Comparison of ENCODE assay signal across 8 cellular contexts in the genomic region with DNA sequence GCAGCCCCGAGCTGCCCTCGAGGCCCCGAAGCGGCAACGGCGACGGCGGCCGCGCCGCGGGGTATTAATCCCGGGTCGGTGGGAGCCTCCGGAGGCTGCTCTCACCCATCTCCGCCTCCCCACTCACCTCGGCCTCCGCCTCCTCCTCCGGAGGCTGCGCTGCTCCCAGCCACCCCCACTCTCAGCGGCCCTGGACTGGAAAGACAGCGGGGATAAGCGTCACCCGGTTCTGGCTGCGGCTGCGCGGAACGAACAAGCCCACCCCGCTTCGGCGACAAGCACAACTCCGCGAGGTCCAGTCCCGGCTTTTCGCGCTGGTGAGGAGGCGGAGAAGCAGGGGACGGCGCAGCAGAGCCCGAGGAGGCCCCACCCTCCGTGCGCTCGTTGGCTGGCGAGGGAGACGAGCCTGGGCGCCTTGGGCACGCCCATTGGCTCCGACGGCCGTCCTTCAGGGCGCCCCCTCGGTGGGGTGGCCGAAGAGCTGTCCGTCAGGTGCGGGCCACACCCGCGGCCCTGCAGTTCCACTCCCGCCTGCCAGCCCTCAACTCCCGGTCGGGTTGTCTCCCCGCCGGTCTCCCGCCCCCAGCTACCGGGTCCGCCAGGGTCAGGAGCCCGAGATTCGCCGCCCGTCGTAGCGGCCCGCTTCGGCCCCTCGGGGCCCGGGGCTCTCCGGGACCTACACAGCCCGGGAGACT. TPM values are rescaled to one million over a fixed set of nuclear protein-coding genes. Genes with fewer than 3 reads are reported as not detected.
A peak's percentile ranks its signal among the peaks of the same experiment; 100 is the strongest.
DNase-seq lines count a peak whose midpoint lies in the region; ATAC-seq and TF ChIP-seq lines count a peak whose summit lies in the region.

A gene (minus strand): TSS at position 327 of the 695 bp plus-strand sequence. CDS start 11,469 bp downstream, outside the sequence.

- peak; percentile 83 for ATAC-seq in CD8-positive, alpha-beta T cell
- ATAC-seq in GM19467 (IDR thresholded peaks at IDR 0.05; ENCODE audit: unreplicated experiment) = peak; percentile 84

- no peak for TF ChIP-seq CTCF in CD8-positive, alpha-beta T cell (IDR thresholded peaks at IDR 0.05)

- no peaks in the 10 kb centered on the region for H3K27me3 ChIP-seq in CD8-positive, alpha-beta T cell (ENCODE audit: insufficient read depth, low read length)
- H3K27me3 ChIP-seq in effector memory CD4-positive, alpha-beta T cell (replicated peaks; ENCODE audit: control insufficient read depth, insufficient read depth, low read length, poor library complexity, severe bottlenecking) = no peaks in the 10 kb centered on the region

- no peaks in the 10 kb centered on the region for H3K9me3 ChIP-seq in CD8-positive, alpha-beta T cell (ENCODE audit: low read length)
- no peaks in the 10 kb centered on the region for H3K9me3 ChIP-seq in effector memory CD4-positive, alpha-beta T cell (ENCODE audit: control insufficient read depth, low read length)

- H3K4me3 ChIP-seq in CD8-positive, alpha-beta T cell (ENCODE audit: low read depth, low read length) = peak within 1 kb of the TSS; percentile 64
- H3K4me3 ChIP-seq in effector memory CD4-positive, alpha-beta T cell (ENCODE audit: insufficient read depth, low read depth, low read length, poor library complexity, severe bottlenecking) = peak within 1 kb of the TSS; percentile 81

- intact Hi-C loops in CD8-positive, alpha-beta T cell (cut with DNase I, micrococcal nuclease) = loop anchor here (1.0 to 10.0 kb wide), 12 partner anchors 81 to 1809 kb away; a partner anchor contains a TSS

- H3K4me1 ChIP-seq in CD8-positive, alpha-beta T cell (ENCODE audit: insufficient read depth, low read length) = peaks cover 25% of the 10 kb centered on the region
- H3K4me1 ChIP-seq in effector memory CD4-positive, alpha-beta T cell (ENCODE audit: control insufficient read depth, insufficient read depth, low read length, poor library complexity, severe bottlenecking) = peaks cover 12% of the 10 kb centered on the region

- CTCF ChIA-PET in CD8-positive, alpha-beta T cell (lab: Charles Lee) = interaction anchor here (1.0 to 1.2 kb wide), 3 partner anchors 90 to 96 kb away, joined by 3 to 6 read pairs (median 4); no protein-coding TSS in a partner anchor

- no peaks in the 10 kb centered on the region for H3K9me3 Mint-ChIP-seq in CD8-positive, alpha-beta T cell

- no peaks in the 10 kb centered on the region for H3K36me3 ChIP-seq in CD8-positive, alpha-beta T cell (ENCODE audit: insufficient read depth, low read length)
- no peaks in the 10 kb centered on the region for H3K36me3 ChIP-seq in effector memory CD4-positive, alpha-beta T cell (ENCODE audit: control insufficient read depth, insufficient read depth, low read length)

- H3K27ac ChIP-seq in CD8-positive, alpha-beta T cell (ENCODE audit: low read depth, low read length) = peak within 1 kb of the TSS; percentile 78
- H3K27ac ChIP-seq in effector memory CD4-positive, alpha-beta T cell (ENCODE audit: insufficient read depth, low read length, poor library complexity, severe bottlenecking) = peak within 1 kb of the TSS; percentile 89

- peak within 1 kb of the TSS; percentile 97 for H3K27ac Mint-ChIP-seq in CD8-positive, alpha-beta T cell

- peak within 1 kb of the TSS; percentile 90 for H3K4me3 Mint-ChIP-seq in CD8-positive, alpha-beta T cell

- DNase-seq in CD8-positive, alpha-beta T cell = peak; percentile 85 to 96 (median 95)
- DNase-seq in HS-5 (ENCODE audit: low read depth) = peak; percentile 73
- DNase-seq in NK-92 treated with Interleukin-12 subunit alpha and Interleukin-12 subunit beta, amount 100 ng/mL, for 24 hours (lab: John Stamatoyannopoulos, UW) = peak; percentile 99
- peak; percentile 97 for DNase-seq in activated CD8-positive, alpha-beta memory T cell treated with anti-CD3 and anti-CD28 coated beads for 24 hours
- DNase-seq in effector memory CD4-positive, alpha-beta T cell = peak; percentile 88 to 92 (median 90)
- peak; percentile 99 for DNase-seq in medulla oblongata (ENCODE audit: extremely low spot score)
- peak; percentile 93 for DNase-seq in stimulated activated CD8-positive, alpha-beta memory T cell treated with anti-CD3 and anti-CD28 coated beads, Interleukin-12 subunit alpha, Interleukin-12 subunit beta, amount 100 ng/mL, for 1 hour (ENCODE audit: low read depth)

- H3K4me1 Mint-ChIP-seq in CD8-positive, alpha-beta T cell (ENCODE audit: low read depth) = peaks cover 35% of the 10 kb centered on the region

- peaks cover 20% of the 10 kb centered on the region for H3K36me3 Mint-ChIP-seq in CD8-positive, alpha-beta T cell

- H3K27me3 Mint-ChIP-seq in CD8-positive, alpha-beta T cell (ENCODE audit: low read depth) = no peaks in the 10 kb centered on the region

- POLR2A ChIA-PET in CD8-positive, alpha-beta T cell (lab: Charles Lee) = interaction anchor here (0.7 to 2.6 kb wide), 9 partner anchors 13 to 231 kb away, joined by 3 to 30 read pairs (median 5); a partner anchor contains a TSS

RNA-seq across cellular contexts. Expression of the gene that starts here (rescaled TPM):
- total RNA-seq in CD8-positive, alpha-beta T cell = 10 to 100 TPM; 25.1 to 25.8 TPM

Comparison
In these comparisons a context has a peak if more than half of its experiments do, and no peak if none do; other contexts are left out.
1. Peak in every context shown above with its lines: DNase-seq, ATAC-seq, H3K4me3 ChIP-seq and H3K27ac ChIP-seq.